2 cellular contexts compared by ENCODE assay signal in genomic region chr18:53254265-53254664, GRCh38.
TF ChIP-seq lines count a peak whose summit lies in the region.

No MANE protein-coding gene starts in this region.

TF ChIP-seq in GM23338, 12 proteins besides CTCF, POLR2A, EP300 and RAD21:
- TF ChIP-seq NANOG (IDR thresholded peaks at IDR 0.05; ENCODE audit: borderline replicate concordance): peak; percentile 29; the same call in 1 of the 2 replicates
- TF ChIP-seq ZNF462 (CRISPR knock-in tag; IDR thresholded peaks at IDR 0.05): 0 out of 2 replicates have a peak, but pooled peaks have one; percentile 28
- TF ChIP-seq EZH2phosphoT487 (IDR thresholded peaks at IDR 0.05; ENCODE audit: unreplicated experiment): no peak
- no peak for TF ChIP-seq ZNF331 (CRISPR knock-in tag; IDR thresholded peaks at IDR 0.05; ENCODE audit: low read depth)

TF ChIP-seq in H1, 55 proteins besides CTCF, POLR2A, EP300 and RAD21:
- no peak for TF ChIP-seq TAF7 (optimal IDR thresholded peaks at IDR 0.05; ENCODE audit: borderline replicate concordance, low read depth, low read length)
